Comparison of ENCODE assay signal across 29 cellular contexts in genomic region chr13:98220188-98220765, GRCh38. TPM values are rescaled to one million over a fixed set of nuclear protein-coding genes. Genes with fewer than 3 reads are reported as not detected.
A peak's percentile ranks its signal among the peaks of the same experiment; 100 is the strongest.
DNase-seq lines count a peak whose midpoint lies in the region; ATAC-seq, FAIRE-seq and TF ChIP-seq lines count a peak whose summit lies in the region.
"Had no signal": no experiment of that assay in that cellular context is flagged by ENCODE, and none has a peak within 500 bp of the region (broad histone marks: within the 10 kb centered on the region; RNA-seq: fewer than 3 reads in every experiment).

No MANE protein-coding gene starts in this region.

- DNase-seq in left cardiac atrium, result no peak
- DNase-seq in cardiac septum (ENCODE audit: low spot score), result no peak
- DNase-seq in fibroblast of the aortic adventitia (ENCODE audit: low read depth), result peak; percentile 84
- DNase-seq in osteoblast (ENCODE audit: insufficient read length, low spot score, missing footprints), result peak; percentile 66
- DNase-seq in endothelial cell (ENCODE audit: low spot score), result no peak
- no peak for DNase-seq in D721Med (ENCODE audit: insufficient read length, low spot score)
- no peak for DNase-seq in HT-29 (ENCODE audit: low spot score)
- DNase-seq: activated CD4-positive, alpha-beta T cell treated with anti-CD3 and anti-CD28 coated beads, Interleukin-2, amount 50 U/mL, for 4 hours; activated naive CD8-positive, alpha-beta T cell treated with anti-CD3 and anti-CD28 coated beads, Interleukin-2, amount 10 ng/mL, durations not matched to agents 7 days and 5 days; CD4-positive, CD25-positive, alpha-beta regulatory T cell; dermis blood vessel endothelial cell; DMS 273 treated with DMSO at 0.1 percent for 48 hours; left lung; NCI-H1048; NCI-H1930; NCI-H345; PC-3; SIG-M5; spleen; stimulated activated CD4-positive, alpha-beta T cell treated with anti-CD3 and anti-CD28 coated beads, Interleukin-4, amount 100 ng/mL, for 24 hours; stimulated activated naive CD8-positive, alpha-beta T cell treated with anti-CD3 and anti-CD28 coated beads, Interleukin-15, Interleukin-2, amounts not matched to agents 100 U/mL and 50 U/mL, for 24 hours; T-helper 17 cell; transverse colon had no signal

- no peak overlapping the region for H3K27ac Mint-ChIP-seq in endothelial cell (ENCODE audit: unreplicated experiment)
- H3K27ac Mint-ChIP-seq: activated naive CD8-positive, alpha-beta T cell treated with anti-CD3 and anti-CD28 coated beads, Interleukin-2, amount 10 ng/mL, durations not matched to agents 7 days and 5 days; CD4-positive, CD25-positive, alpha-beta regulatory T cell; GM23338; T-helper 17 cell had no signal

- peaks cover 13% of the 10 kb centered on the region for H3K36me3 Mint-ChIP-seq in endothelial cell (ENCODE audit: low read depth, unreplicated experiment)
- H3K36me3 Mint-ChIP-seq: activated naive CD8-positive, alpha-beta T cell treated with anti-CD3 and anti-CD28 coated beads, Interleukin-2, amount 10 ng/mL, durations not matched to agents 7 days and 5 days; CD4-positive, CD25-positive, alpha-beta regulatory T cell had no signal

- peaks cover 9% of the 10 kb centered on the region for H3K36me3 ChIP-seq in osteoblast (ENCODE audit: insufficient read depth, low read length)
- H3K36me3 ChIP-seq: breast epithelium, left lung, spleen, transverse colon had no signal

- peaks cover 26% of the 10 kb centered on the region for H3K4me1 Mint-ChIP-seq in endothelial cell (ENCODE audit: unreplicated experiment)
- H3K4me1 Mint-ChIP-seq: activated naive CD8-positive, alpha-beta T cell treated with anti-CD3 and anti-CD28 coated beads, Interleukin-2, amount 10 ng/mL, durations not matched to agents 7 days and 5 days; CD4-positive, CD25-positive, alpha-beta regulatory T cell; T-helper 17 cell had no signal

- peaks cover 4% of the 10 kb centered on the region for H3K27me3 Mint-ChIP-seq in endothelial cell (ENCODE audit: unreplicated experiment)

- no peaks in the 10 kb centered on the region for H4K20me1 ChIP-seq in osteoblast (ENCODE audit: insufficient read depth, low read length)

- H3K4me3 ChIP-seq in fibroblast of the aortic adventitia (ENCODE audit: low read depth, low read length), result no peak overlapping the region
- H3K4me3 ChIP-seq in osteoblast (ENCODE audit: insufficient read depth, low read length), result no peak overlapping the region
- H3K4me3 ChIP-seq: breast epithelium, GM23338, left lung, spleen, transverse colon had no signal

- peaks cover 55% of the 10 kb centered on the region for H3K79me2 ChIP-seq in osteoblast (ENCODE audit: insufficient read depth, low read length)

- H3K27ac ChIP-seq in osteoblast (ENCODE audit: low read depth, low read length), result peak overlapping the region; percentile 18
- H3K27ac ChIP-seq: breast epithelium, spleen had no signal

- no peaks in the 10 kb centered on the region for H3K9me3 Mint-ChIP-seq in endothelial cell (ENCODE audit: unreplicated experiment)
- H3K9me3 Mint-ChIP-seq: activated naive CD8-positive, alpha-beta T cell treated with anti-CD3 and anti-CD28 coated beads, Interleukin-2, amount 10 ng/mL, durations not matched to agents 7 days and 5 days; CD4-positive, CD25-positive, alpha-beta regulatory T cell; GM23338; WTC11 had no signal

- intact Hi-C loops in left cardiac atrium (cut with DNase I), result no loop called here
- intact Hi-C loops in cardiac septum (cut with DNase I), result no loop called here

- H3K27me3 ChIP-seq in osteoblast (ENCODE audit: insufficient read depth, low read length), result no peaks in the 10 kb centered on the region
- H3K27me3 ChIP-seq: breast epithelium, left lung, spleen, transverse colon had no signal

- H3K4me2 ChIP-seq in osteoblast (ENCODE audit: insufficient read depth, low read length), result peak overlapping the region; percentile 5
- H3K4me2 ChIP-seq: GM23338 had no signal

- H3K4me1 ChIP-seq in osteoblast (ENCODE audit: insufficient read depth, low read length), result peaks cover 45% of the 10 kb centered on the region

- H2AFZ ChIP-seq in osteoblast (ENCODE audit: low read length), result no peak overlapping the region
- H2AFZ ChIP-seq: GM23338 had no signal

- no peaks in the 10 kb centered on the region for H3K9me3 ChIP-seq in osteoblast (ENCODE audit: low read depth, low read length)
- H3K9me3 ChIP-seq: breast epithelium, left lung, spleen, transverse colon had no signal

- no peak overlapping the region for H3K4me3 Mint-ChIP-seq in endothelial cell (ENCODE audit: unreplicated experiment)
- H3K4me3 Mint-ChIP-seq: activated naive CD8-positive, alpha-beta T cell treated with anti-CD3 and anti-CD28 coated beads, Interleukin-2, amount 10 ng/mL, durations not matched to agents 7 days and 5 days; CD4-positive, CD25-positive, alpha-beta regulatory T cell; GM23338; T-helper 17 cell; WTC11 had no signal

- no peak for FAIRE-seq in D721Med (lab: Jason Lieb, UNC)

- peak; percentile 31 to 62 for ATAC-seq in left cardiac atrium
- ATAC-seq: GM23338; left lung; PC-3; stimulated activated naive CD8-positive, alpha-beta T cell treated with anti-CD3 and anti-CD28 coated beads, Interleukin-15, Interleukin-2, amounts not matched to agents 100 U/mL and 50 U/mL, for 24 hours; T-helper 17 cell had no signal

- TF ChIP-seq CTCF in fibroblast of the aortic adventitia (IDR thresholded peaks at IDR 0.05; ENCODE audit: insufficient read depth, low read length) (no peak), osteoblast (IDR thresholded peaks at IDR 0.05; ENCODE audit: extremely low read depth, low read depth, low read length) (no peak), endothelial cell (IDR thresholded peaks at IDR 0.05; ENCODE audit: unreplicated experiment) (no peak), D721Med (IDR thresholded peaks at IDR 0.05; ENCODE audit: insufficient read depth, missing control alignments) (no peak)

RNA-seq across cellular contexts. Expression of gene RNF113B, which starts 43.2 kb away (rescaled TPM):
- total RNA-seq in left cardiac atrium (not detected), cardiac septum (not detected), fibroblast of the aortic adventitia (ENCODE audit: low replicate concordance) (not detected in 2 replicates), osteoblast (not detected in 2 replicates), endothelial cell (ENCODE audit: unreplicated experiment) (not detected)
- not detected in 2 replicates for total RNA-seq in HT-29 (2014; rRNA removed; shearing (Covaris generic))
- total RNA-seq: activated naive CD8-positive, alpha-beta T cell treated with anti-CD3 and anti-CD28 coated beads, Interleukin-2, amount 10 ng/mL, durations not matched to agents 7 days and 5 days; breast epithelium; CD4-positive, CD25-positive, alpha-beta regulatory T cell; dermis blood vessel endothelial cell; G401; GM23338; left lung; LHCN-M2; mononuclear cell; PC-3; spleen; T-helper 17 cell; transverse colon; WTC11 had no signal

Comparison
In these comparisons a context has a peak if more than half of its experiments do, and no peak if none do; other contexts are left out.
1. DNase-seq: peak in fibroblast of the aortic adventitia (single experiment) and osteoblast (single experiment); none in left cardiac atrium (single experiment), cardiac septum (single experiment), endothelial cell (single experiment), D721Med (single experiment) and HT-29 (single experiment).